ENCODE assay signal across 2 cellular contexts in the genomic region with DNA sequence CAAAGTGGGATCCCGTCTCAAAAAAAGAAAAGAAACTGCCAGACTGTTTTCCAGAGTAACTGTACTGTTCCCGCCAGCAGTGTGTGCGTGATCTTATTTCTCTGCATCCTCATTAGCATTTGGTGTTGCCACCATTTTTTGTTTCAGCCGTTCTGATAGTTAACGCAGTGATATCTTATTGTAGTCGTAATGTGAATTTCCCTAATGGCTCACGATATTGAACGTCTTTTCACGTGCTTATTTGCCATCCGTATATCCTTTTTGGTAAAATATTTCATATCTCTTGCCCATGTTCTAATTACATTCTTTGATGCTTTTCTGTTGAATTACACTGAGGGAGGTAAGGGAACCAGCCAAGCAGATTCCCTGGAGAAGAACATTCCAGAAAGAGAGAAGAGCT.
TF ChIP-seq lines count a peak whose summit lies in the region.

No MANE protein-coding gene starts in this region.

TF ChIP-seq in A549, 52 proteins besides CTCF, POLR2A, EP300 and RAD21 (continued from another document):
- TF ChIP-seq, protein P1, sequence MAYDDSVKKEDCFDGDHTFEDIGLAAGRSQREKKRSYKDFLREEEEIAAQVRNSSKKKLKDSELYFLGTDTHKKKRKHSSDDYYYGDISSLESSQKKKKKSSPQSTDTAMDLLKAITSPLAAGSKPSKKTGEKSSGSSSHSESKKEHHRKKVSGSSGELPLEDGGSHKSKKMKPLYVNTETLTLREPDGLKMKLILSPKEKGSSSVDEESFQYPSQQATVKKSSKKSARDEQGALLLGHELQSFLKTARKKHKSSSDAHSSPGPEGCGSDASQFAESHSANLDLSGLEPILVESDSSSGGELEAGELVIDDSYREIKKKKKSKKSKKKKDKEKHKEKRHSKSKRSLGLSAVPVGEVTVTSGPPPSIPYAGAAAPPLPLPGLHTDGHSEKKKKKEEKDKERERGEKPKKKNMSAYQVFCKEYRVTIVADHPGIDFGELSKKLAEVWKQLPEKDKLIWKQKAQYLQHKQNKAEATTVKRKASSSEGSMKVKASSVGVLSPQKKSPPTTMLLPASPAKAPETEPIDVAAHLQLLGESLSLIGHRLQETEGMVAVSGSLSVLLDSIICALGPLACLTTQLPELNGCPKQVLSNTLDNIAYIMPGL (CRISPR knock-in tag; IDR thresholded peaks at IDR 0.05; ENCODE audit: borderline replicate concordance) = no peak
- TF ChIP-seq CBX8 (IDR thresholded peaks at IDR 0.05) (no peak), POLR2AphosphoS2 (conservative IDR thresholded peaks at IDR 0.05; ENCODE audit: low read length) (no peak), KDM1A (IDR thresholded peaks at IDR 0.05; ENCODE audit: low read depth) (no peak), MYC (IDR thresholded peaks at IDR 0.05; ENCODE audit: borderline replicate concordance, low read length) (no peak), EHMT2 (IDR thresholded peaks at IDR 0.05; ENCODE audit: low read depth) (no peak), JUNB (IDR thresholded peaks at IDR 0.05) (no peak), MAZ (IDR thresholded peaks at IDR 0.05; ENCODE audit: borderline replicate concordance, low read depth, low read length) (no peak), TP53 (CRISPR knock-in tag; IDR thresholded peaks at IDR 0.05) (no peak)
- TF ChIP-seq, protein P2, sequence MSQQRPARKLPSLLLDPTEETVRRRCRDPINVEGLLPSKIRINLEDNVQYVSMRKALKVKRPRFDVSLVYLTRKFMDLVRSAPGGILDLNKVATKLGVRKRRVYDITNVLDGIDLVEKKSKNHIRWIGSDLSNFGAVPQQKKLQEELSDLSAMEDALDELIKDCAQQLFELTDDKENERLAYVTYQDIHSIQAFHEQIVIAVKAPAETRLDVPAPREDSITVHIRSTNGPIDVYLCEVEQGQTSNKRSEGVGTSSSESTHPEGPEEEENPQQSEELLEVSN (IDR thresholded peaks at IDR 0.05; ENCODE audit: borderline replicate concordance, low read depth) = no peak
- TF ChIP-seq, protein P3, sequence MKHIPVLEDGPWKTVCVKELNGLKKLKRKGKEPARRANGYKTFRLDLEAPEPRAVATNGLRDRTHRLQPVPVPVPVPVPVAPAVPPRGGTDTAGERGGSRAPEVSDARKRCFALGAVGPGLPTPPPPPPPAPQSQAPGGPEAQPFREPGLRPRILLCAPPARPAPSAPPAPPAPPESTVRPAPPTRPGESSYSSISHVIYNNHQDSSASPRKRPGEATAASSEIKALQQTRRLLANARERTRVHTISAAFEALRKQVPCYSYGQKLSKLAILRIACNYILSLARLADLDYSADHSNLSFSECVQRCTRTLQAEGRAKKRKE (CRISPR knock-in tag; IDR thresholded peaks at IDR 0.05; ENCODE audit: low read depth) = no peak

TF ChIP-seq in K562, 482 proteins besides CTCF, POLR2A, EP300 and RAD21 (continued from another document):
- TF ChIP-seq, protein P4, sequence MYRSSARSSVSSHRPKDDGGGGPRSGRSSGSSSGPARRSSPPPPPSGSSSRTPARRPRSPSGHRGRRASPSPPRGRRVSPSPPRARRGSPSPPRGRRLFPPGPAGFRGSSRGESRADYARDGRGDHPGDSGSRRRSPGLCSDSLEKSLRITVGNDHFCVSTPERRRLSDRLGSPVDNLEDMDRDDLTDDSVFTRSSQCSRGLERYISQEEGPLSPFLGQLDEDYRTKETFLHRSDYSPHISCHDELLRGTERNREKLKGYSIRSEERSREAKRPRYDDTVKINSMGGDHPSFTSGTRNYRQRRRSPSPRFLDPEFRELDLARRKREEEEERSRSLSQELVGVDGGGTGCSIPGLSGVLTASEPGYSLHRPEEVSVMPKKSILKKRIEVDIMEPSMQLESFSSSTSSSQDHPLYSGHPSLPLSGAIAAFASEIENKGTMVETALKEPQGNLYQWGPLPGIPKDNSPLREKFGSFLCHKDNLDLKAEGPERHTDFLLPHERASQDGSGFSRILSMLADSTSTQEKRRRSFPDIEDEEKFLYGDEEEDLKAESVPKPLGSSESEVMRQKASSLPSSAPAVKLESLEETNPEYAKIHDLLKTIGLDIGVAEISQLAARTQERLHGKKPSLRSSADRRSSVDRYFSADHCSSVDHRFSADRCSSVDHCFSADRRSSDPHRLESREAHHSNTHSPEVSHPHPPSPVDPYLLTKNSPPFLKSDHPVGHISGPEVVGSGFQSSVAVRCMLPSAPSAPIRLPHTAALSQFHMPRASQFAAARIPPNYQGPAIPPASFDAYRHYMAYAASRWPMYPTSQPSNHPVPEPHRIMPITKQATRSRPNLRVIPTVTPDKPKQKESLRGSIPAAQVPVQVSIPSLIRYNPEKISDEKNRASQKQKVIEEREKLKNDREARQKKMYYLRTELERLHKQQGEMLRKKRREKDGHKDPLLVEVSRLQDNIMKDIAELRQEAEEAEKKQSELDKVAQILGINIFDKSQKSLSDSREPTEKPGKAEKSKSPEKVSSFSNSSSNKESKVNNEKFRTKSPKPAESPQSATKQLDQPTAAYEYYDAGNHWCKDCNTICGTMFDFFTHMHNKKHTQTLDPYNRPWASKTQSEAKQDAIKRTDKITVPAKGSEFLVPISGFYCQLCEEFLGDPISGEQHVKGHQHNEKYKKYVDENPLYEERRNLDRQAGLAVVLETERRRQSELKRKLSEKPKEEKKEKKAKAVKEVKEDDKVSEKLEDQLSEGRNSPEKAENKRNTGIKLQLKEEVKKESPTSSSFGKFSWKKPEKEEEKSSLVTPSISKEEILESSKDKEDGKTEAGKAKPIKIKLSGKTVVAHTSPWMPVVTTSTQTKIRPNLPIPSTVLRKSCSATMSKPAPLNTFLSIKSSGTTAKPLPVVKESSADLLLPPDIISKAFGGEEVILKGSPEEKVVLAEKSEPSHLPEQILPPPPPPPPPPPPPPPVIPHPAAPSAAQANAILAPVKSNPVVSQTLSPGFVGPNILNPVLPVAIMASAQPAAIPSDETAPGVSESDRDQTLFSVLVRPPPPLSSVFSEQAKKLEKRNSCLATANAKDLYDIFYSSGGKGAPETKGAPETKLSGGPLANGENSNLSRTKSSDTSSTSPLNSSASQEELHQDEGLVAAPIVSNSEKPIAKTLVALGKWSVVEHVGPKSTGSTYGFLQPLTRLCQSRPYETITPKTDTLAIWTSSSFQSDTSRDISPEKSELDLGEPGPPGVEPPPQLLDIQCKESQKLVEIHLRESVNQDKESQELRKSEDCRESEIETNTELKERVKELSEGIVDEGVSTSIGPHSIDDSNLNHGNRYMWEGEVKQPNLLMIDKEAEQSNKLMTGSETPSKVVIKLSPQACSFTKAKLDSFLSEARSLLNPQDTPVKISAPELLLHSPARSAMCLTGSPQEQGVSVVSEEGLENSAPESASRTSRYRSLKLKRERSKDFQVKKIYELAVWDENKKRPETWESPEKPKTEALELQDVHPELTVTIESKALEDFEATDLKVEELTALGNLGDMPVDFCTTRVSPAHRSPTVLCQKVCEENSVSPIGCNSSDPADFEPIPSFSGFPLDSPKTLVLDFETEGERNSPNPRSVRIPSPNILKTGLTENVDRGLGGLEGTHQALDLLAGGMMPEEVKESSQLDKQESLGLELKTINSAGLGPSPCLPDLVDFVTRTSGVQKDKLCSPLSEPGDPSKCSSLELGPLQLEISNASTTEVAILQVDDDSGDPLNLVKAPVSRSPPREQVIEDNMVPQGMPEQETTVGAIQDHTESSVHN (IDR thresholded peaks at IDR 0.05; ENCODE audit: borderline replicate concordance in 1 of 2, low read depth in 1 of 2) = no peak
- TF ChIP-seq MTF1 (CRISPR knock-in tag; IDR thresholded peaks at IDR 0.05; ENCODE audit: borderline replicate concordance) (0 out of 2 replicates have a peak, but pooled peaks have one; percentile 58), TARDBP (IDR thresholded peaks at IDR 0.05) (no peak), CREB1 (IDR thresholded peaks at IDR 0.05) (no peak), CREB1 (CRISPR knock-in tag; IDR thresholded peaks at IDR 0.05) (no peak), NCOA6 (IDR thresholded peaks at IDR 0.05) (no peak), SREBF2 (CRISPR knock-in tag; IDR thresholded peaks at IDR 0.05) (no peak), ZNF140 (CRISPR knock-in tag; IDR thresholded peaks at IDR 0.05) (peak; percentile 40; the same call in 1 of the 2 replicates), ZNF699 (CRISPR knock-in tag; IDR thresholded peaks at IDR 0.05; ENCODE audit: insufficient replicate concordance) (no peak)
- TF ChIP-seq, protein P5, sequence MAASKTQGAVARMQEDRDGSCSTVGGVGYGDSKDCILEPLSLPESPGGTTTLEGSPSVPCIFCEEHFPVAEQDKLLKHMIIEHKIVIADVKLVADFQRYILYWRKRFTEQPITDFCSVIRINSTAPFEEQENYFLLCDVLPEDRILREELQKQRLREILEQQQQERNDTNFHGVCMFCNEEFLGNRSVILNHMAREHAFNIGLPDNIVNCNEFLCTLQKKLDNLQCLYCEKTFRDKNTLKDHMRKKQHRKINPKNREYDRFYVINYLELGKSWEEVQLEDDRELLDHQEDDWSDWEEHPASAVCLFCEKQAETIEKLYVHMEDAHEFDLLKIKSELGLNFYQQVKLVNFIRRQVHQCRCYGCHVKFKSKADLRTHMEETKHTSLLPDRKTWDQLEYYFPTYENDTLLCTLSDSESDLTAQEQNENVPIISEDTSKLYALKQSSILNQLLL (CRISPR knock-in tag; IDR thresholded peaks at IDR 0.05; ENCODE audit: borderline replicate concordance) = peak; percentile 78; the same call in 1 of the 2 replicates
- TF ChIP-seq, protein P6, sequence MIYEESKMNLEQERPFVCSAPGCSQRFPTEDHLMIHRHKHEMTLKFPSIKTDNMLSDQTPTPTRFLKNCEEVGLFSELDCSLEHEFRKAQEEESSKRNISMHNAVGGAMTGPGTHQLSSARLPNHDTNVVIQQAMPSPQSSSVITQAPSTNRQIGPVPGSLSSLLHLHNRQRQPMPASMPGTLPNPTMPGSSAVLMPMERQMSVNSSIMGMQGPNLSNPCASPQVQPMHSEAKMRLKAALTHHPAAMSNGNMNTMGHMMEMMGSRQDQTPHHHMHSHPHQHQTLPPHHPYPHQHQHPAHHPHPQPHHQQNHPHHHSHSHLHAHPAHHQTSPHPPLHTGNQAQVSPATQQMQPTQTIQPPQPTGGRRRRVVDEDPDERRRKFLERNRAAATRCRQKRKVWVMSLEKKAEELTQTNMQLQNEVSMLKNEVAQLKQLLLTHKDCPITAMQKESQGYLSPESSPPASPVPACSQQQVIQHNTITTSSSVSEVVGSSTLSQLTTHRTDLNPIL (CRISPR knock-in tag; IDR thresholded peaks at IDR 0.05) = no peak
